ENCODE assay signal across 13 cellular contexts in genomic region chr3:171753025-171753472, GRCh38. TPM values are rescaled to one million over a fixed set of nuclear protein-coding genes. Genes with fewer than 3 reads are reported as not detected.
DNase-seq lines count a peak whose midpoint lies in the region; ATAC-seq, FAIRE-seq and TF ChIP-seq lines count a peak whose summit lies in the region.
"Had no signal": no experiment of that assay in that cellular context is flagged by ENCODE, and none has a peak within 500 bp of the region (broad histone marks: within the 10 kb centered on the region; RNA-seq: fewer than 3 reads in every experiment).

No MANE protein-coding gene starts in this region.

- FAIRE-seq in pancreas (lab: Jason Lieb, UNC), result no peak
- FAIRE-seq: HTR-8/SVneo had no signal

- intact Hi-C loops in IMR-90 (cut with micrococcal nuclease) (loop anchor here (5.0 kb wide), 1 partner anchor 96 kb away; no protein-coding TSS in a partner anchor), pancreas (cut with DNase I) (no loop called here)
- intact Hi-C loops in CD4-positive, alpha-beta memory T cell (cut with micrococcal nuclease), result no loop called here

- no peak for ATAC-seq in IMR-90 (ENCODE audit: low read depth)
- peak; percentile 46 to 72 (median 67) for ATAC-seq in pancreas
- ATAC-seq in GM21526 (IDR thresholded peaks at IDR 0.05; ENCODE audit: low FRiP score, unreplicated experiment), result no peak
- ATAC-seq: GM23338 had no signal

- in situ Hi-C loops in IMR-90 (cut with MboI; ENCODE audit: low sequenced_read_pairs), result loop anchor here (25.0 kb wide), 1 partner anchor 791 kb away; no protein-coding TSS in a partner anchor

- no peak overlapping the region for H3K14ac ChIP-seq in IMR-90 (replicated peaks; ENCODE audit: low read depth, low read length)

- no peak overlapping the region for H4K8ac ChIP-seq in IMR-90 (ENCODE audit: low read depth in 2 of 2, low read length in 2 of 2)

- H3K4me3 Mint-ChIP-seq in CD4-positive, alpha-beta memory T cell, result no peak overlapping the region
- H3K4me3 Mint-ChIP-seq: activated CD4-positive, alpha-beta memory T cell treated with anti-CD3 and anti-CD28 coated beads, Interleukin-2, amount 10 ng/mL, durations not matched to agents 7 days and 5 days; GM23338 had no signal

- H3K36me3 Mint-ChIP-seq in CD4-positive, alpha-beta memory T cell, result no peaks in the 10 kb centered on the region
- H3K36me3 Mint-ChIP-seq: activated naive CD4-positive, alpha-beta T cell treated with anti-CD3 and anti-CD28 coated beads, Interleukin-2, amount 50 U/mL, for 72 hours had no signal

- H3K4me1 Mint-ChIP-seq in CD4-positive, alpha-beta memory T cell, result no peaks in the 10 kb centered on the region

- no peak overlapping the region for H2BK15ac ChIP-seq in IMR-90 (ENCODE audit: low read depth, low read length)

- peaks cover 2% of the 10 kb centered on the region; the same call in 1 of the 2 replicates for H3K9me1 ChIP-seq in IMR-90 (ENCODE audit: insufficient read depth, low read length)

- no peak overlapping the region for H3K9ac ChIP-seq in IMR-90 (ENCODE audit: low read depth, low read length)

- no peak overlapping the region for H3K18ac ChIP-seq in IMR-90 (ENCODE audit: low read depth, low read length)

- H3K36me3 ChIP-seq in IMR-90 (ENCODE audit: control insufficient read depth, insufficient read depth, low read length), result no peaks in the 10 kb centered on the region
- no peaks in the 10 kb centered on the region for H3K36me3 ChIP-seq in pancreas
- H3K36me3 ChIP-seq in CD4-positive, alpha-beta memory T cell (ENCODE audit: insufficient read depth, low read length), result no peaks in the 10 kb centered on the region

- no peak overlapping the region for H2AK9ac ChIP-seq in IMR-90 (replicated peaks; ENCODE audit: low read depth, low read length, poor library complexity)

- POLR2A ChIA-PET in IMR-90 (lab: Charles Lee; ENCODE audit: unreplicated experiment), result no interaction called here
- POLR2A ChIA-PET in CD4-positive, alpha-beta memory T cell (lab: Charles Lee; ENCODE audit: partially characterized antibody), result no interaction called here

- no peak overlapping the region for H4K91ac ChIP-seq in IMR-90 (ENCODE audit: insufficient read depth, low read depth, low read length)

- H2BK120ac ChIP-seq in IMR-90 (ENCODE audit: low read depth, low read length), result no peak overlapping the region

- TF ChIP-seq POLR2A in IMR-90 (IDR thresholded peaks at IDR 0.05; ENCODE audit: low read depth, low read length), result no peak

- no peak overlapping the region for H3K27ac Mint-ChIP-seq in CD4-positive, alpha-beta memory T cell
- H3K27ac Mint-ChIP-seq: activated CD4-positive, alpha-beta memory T cell treated with anti-CD3 and anti-CD28 coated beads, Interleukin-2, amount 10 ng/mL, durations not matched to agents 7 days and 5 days; activated naive CD4-positive, alpha-beta T cell treated with anti-CD3 and anti-CD28 coated beads, Interleukin-2, amount 50 U/mL, for 72 hours; GM23338 had no signal

- H3K79me1 ChIP-seq in IMR-90 (ENCODE audit: low read depth in 1 of 2, low read length in 2 of 2), result 0 out of 4 replicates have a peak, but pooled peaks cover 0 to 2% of the 10 kb centered on the region in 2 experiments

- no peak overlapping the region for H3K23ac ChIP-seq in IMR-90 (ENCODE audit: low read depth, low read length)

- H4K20me1 ChIP-seq in IMR-90 (ENCODE audit: insufficient read depth, low read length), result peaks cover 7% of the 10 kb centered on the region; the same call in 1 of the 2 replicates

- TF ChIP-seq CTCF in IMR-90 (conservative IDR thresholded peaks at IDR 0.05; ENCODE audit: low read depth, low read length), result no peak
- no peak for TF ChIP-seq CTCF in fibroblast of villous mesenchyme (IDR thresholded peaks at IDR 0.05; ENCODE audit: insufficient read depth, low read depth, low read length)
- TF ChIP-seq CTCF in pancreas (IDR thresholded peaks at IDR 0.05), result no peak

- H2AFZ ChIP-seq in IMR-90 (replicated peaks; ENCODE audit: low read length, poor library complexity), result no peak overlapping the region
- H2AFZ ChIP-seq: GM23338 had no signal

- whole genome bisulfite sequencing in IMR-90 (ENCODE audit: extremely low coverage in 2 of 2, insufficient read length in 1 of 2), 2 experiments, result 61% methylated on average over 3 of the region's 5 CpGs; no CpG with 5 or more reads in 1 of the 2 experiments
- WGBS in pancreas, 2 donors, result 11 to 15% methylated on average over 5 of the region's 5 CpGs

- H3K4me3 ChIP-seq in IMR-90 (ENCODE audit: insufficient read depth, low read depth, low read length) (no peak overlapping the region), fibroblast of villous mesenchyme (ENCODE audit: low read depth, low read length) (no peak overlapping the region), pancreas (no peak overlapping the region)
- no peak overlapping the region for H3K4me3 ChIP-seq in CD4-positive, alpha-beta memory T cell (ENCODE audit: low read length in 2 of 2)
- H3K4me3 ChIP-seq: GM23338 had no signal

- BruUV-seq in IMR-90 (replicated peaks; lab: Mats Ljungman, UMichigan), result no TSS peak

- DNase-seq in IMR-90, result peak; percentile 20
- peak; percentile 42 for DNase-seq in amniotic epithelial cell (ENCODE audit: low read depth)
- DNase-seq in fibroblast of villous mesenchyme (ENCODE audit: low read depth), result peak; percentile 19
- peak in 1 of 6 donors; percentile 33 for DNase-seq in pancreas
- DNase-seq in CD4-positive, alpha-beta memory T cell, result no peak
- no peak for DNase-seq in NCI-H2227 treated with DMSO at 0.1 percent for 48 hours (lab: John Stamatoyannopoulos, UW)
- DNase-seq in NAMALWA (ENCODE audit: low spot score), result no peak
- DNase-seq: activated CD4-positive, alpha-beta memory T cell treated with anti-CD3 and anti-CD28 coated beads, Interleukin-2, amount 10 ng/mL, durations not matched to agents 7 days and 5 days; NCI-H1105 had no signal

- CTCF ChIA-PET in IMR-90 (lab: Yijun Ruan, JAX), result no interaction called here
- CTCF ChIA-PET in CD4-positive, alpha-beta memory T cell (lab: Charles Lee; ENCODE audit: partially characterized antibody), result no interaction called here

- peaks cover under 1 to 13% of the 10 kb centered on the region in 2 donors for H3K27me3 Mint-ChIP-seq in CD4-positive, alpha-beta memory T cell

- no peak overlapping the region for H2AK5ac ChIP-seq in IMR-90 (ENCODE audit: low read depth, low read length)

- H3K4me1 ChIP-seq in IMR-90 (ENCODE audit: control insufficient read depth, insufficient read depth, low read length) (peaks cover 3% of the 10 kb centered on the region; the same call in 1 of the 2 replicates), pancreas (peaks cover 0 to 12% (median 12%) of the 10 kb centered on the region in 3 donors)
- no peaks in the 10 kb centered on the region for H3K4me1 ChIP-seq in CD4-positive, alpha-beta memory T cell (ENCODE audit: insufficient read depth, low read length)

- no peaks in the 10 kb centered on the region for H3K9me3 Mint-ChIP-seq in CD4-positive, alpha-beta memory T cell
- H3K9me3 Mint-ChIP-seq: activated CD4-positive, alpha-beta memory T cell treated with anti-CD3 and anti-CD28 coated beads, Interleukin-2, amount 10 ng/mL, durations not matched to agents 7 days and 5 days; activated naive CD4-positive, alpha-beta T cell treated with anti-CD3 and anti-CD28 coated beads, Interleukin-2, amount 50 U/mL, for 72 hours; GM23338 had no signal

- H3K27me3 ChIP-seq in IMR-90 (ENCODE audit: control insufficient read depth, insufficient read depth, low read length) (no peaks in the 10 kb centered on the region), pancreas (no peaks in the 10 kb centered on the region)
- no peaks in the 10 kb centered on the region for H3K27me3 ChIP-seq in CD4-positive, alpha-beta memory T cell (ENCODE audit: insufficient read depth, low read length)

- no peak overlapping the region for H3K56ac ChIP-seq in IMR-90 (ENCODE audit: extremely low read depth, insufficient read depth, low read length)

- H4K5ac ChIP-seq in IMR-90 (ENCODE audit: low read depth, low read length), result no peak overlapping the region

- no peak overlapping the region for H3K4me2 ChIP-seq in IMR-90 (ENCODE audit: low read depth, low read length)
- H3K4me2 ChIP-seq: GM23338 had no signal

- no peak overlapping the region for H2BK20ac ChIP-seq in IMR-90 (ENCODE audit: low read depth, low read length)

- H3K4ac ChIP-seq in IMR-90 (ENCODE audit: low read depth, low read length), result no peak overlapping the region

- dilution Hi-C loops in IMR-90 (cut with HindIII; ENCODE audit: low sequenced_read_pairs, unreplicated experiment), result no loop called here

- H2BK5ac ChIP-seq in IMR-90 (ENCODE audit: low read depth, low read length, poor library complexity, severe bottlenecking), result no peak overlapping the region

- no peak for TF ChIP-seq RAD21 in IMR-90 (IDR thresholded peaks at IDR 0.05; ENCODE audit: low read length)

- H3K27ac ChIP-seq in IMR-90 (ENCODE audit: insufficient read depth, low read length) (no peak overlapping the region), pancreas (peak overlapping the region in 1 of 4 donors; percentile 10)
- no peak overlapping the region for H3K27ac ChIP-seq in CD4-positive, alpha-beta memory T cell (ENCODE audit: low read depth, low read length)

- H3K9me3 ChIP-seq in IMR-90 (ENCODE audit: control insufficient read depth, insufficient read depth, low read length), result no peaks in the 10 kb centered on the region
- no peaks in the 10 kb centered on the region for H3K9me3 ChIP-seq in pancreas
- no peaks in the 10 kb centered on the region for H3K9me3 ChIP-seq in CD4-positive, alpha-beta memory T cell (ENCODE audit: control insufficient read depth in 1 of 2, low read length in 2 of 2)

TF ChIP-seq in IMR-90, 13 proteins besides CTCF, POLR2A, EP300 and RAD21 (continues in another document):
- TF ChIP-seq FOS (IDR thresholded peaks at IDR 0.05; ENCODE audit: low read depth, low read length), result no peak
- TF ChIP-seq RCOR1 (IDR thresholded peaks at IDR 0.05; ENCODE audit: insufficient replicate concordance, low read length), result no peak
- TF ChIP-seq, protein P1, sequence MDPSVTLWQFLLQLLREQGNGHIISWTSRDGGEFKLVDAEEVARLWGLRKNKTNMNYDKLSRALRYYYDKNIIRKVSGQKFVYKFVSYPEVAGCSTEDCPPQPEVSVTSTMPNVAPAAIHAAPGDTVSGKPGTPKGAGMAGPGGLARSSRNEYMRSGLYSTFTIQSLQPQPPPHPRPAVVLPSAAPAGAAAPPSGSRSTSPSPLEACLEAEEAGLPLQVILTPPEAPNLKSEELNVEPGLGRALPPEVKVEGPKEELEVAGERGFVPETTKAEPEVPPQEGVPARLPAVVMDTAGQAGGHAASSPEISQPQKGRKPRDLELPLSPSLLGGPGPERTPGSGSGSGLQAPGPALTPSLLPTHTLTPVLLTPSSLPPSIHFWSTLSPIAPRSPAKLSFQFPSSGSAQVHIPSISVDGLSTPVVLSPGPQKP (IDR thresholded peaks at IDR 0.05; ENCODE audit: borderline replicate concordance, low read depth, low read length), result no peak
- no peak for TF ChIP-seq BHLHE40 (IDR thresholded peaks at IDR 0.05; ENCODE audit: low read depth, low read length)

RNA-seq across cellular contexts. Expression of gene PLD1, which starts 57.2 kb away (rescaled TPM):
- total RNA-seq in IMR-90 (2012; rRNA removed), result 9.2 and 9.7 TPM in 2 replicates
- 2.6 and 3.3 TPM in 2 replicates for polyA plus RNA-seq in IMR-90 (2012; rRNA removed)
- polyA plus RNA-seq in IMR-90 (2012; cell fraction: cytosol; rRNA removed), result 1.3 and 1.5 TPM in 2 replicates
- 2.7 and 23.1 TPM in 2 replicates for polyA plus RNA-seq in IMR-90 (2012; cell fraction: nucleus; rRNA removed; ENCODE audit: low replicate concordance)
- total RNA-seq in fibroblast of villous mesenchyme, result 18.0 and 19.4 TPM in 2 replicates
- total RNA-seq in pancreas, result 10 to 100 TPM; 25.2 to 62.1 (median 38.6) TPM
- polyA plus RNA-seq in pancreas, result 10 to 100 TPM; 14.7 to 29.3 TPM
- 1 to 10 TPM; 1.2 to 2.0 TPM for total RNA-seq in CD4-positive, alpha-beta memory T cell
- polyA plus RNA-seq in CD4-positive, alpha-beta memory T cell, result 1 to 10 TPM in 1 of 2 donors, not detected in 1; 1.3 TPM

Comparison
In these comparisons a context has a peak if more than half of its experiments do, and no peak if none do; other contexts are left out.
1. ATAC-seq: peak in pancreas (4 of 4); none in IMR-90 (single experiment) and GM21526 (single experiment).
2. DNase-seq: peak in IMR-90 (single experiment), amniotic epithelial cell (single experiment) and fibroblast of villous mesenchyme (single experiment); none in CD4-positive, alpha-beta memory T cell (0 of 5), NCI-H2227 treated with DMSO at 0.1 percent for 48 hours (single experiment) and NAMALWA (single experiment).